In the genomic region with DNA sequence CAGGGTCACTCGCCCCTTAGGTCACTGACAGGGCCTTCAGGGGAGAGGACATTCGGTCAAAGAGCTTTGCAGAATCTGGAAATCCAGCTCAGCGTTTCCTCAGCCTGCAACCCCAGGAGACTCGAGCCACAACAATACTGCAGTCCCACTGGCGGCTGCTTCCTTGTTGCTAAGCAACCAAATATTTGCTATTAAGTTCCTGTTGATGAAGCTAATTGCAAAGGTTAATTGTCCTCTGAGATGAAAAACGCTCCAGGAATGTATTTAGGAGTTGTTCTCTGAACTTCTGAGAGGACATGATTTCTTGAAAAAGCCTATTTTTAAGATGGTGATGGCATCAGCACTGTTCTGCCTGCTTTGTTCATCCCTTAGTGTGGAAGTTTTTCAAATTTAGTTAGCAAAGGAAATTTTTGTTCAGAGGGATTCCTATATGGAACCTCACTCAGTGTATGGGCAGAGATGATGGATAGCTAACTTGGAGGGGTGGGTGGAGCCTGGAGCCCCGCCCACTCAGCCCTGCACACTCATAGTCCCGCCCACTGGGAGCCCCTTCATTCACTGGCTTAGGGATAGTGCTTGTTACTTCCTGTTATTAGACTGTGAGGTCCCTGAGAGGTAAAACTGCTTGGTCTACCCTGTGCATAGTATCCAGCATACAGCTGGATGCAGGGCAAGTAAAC, we compare ENCODE assay signal across 8 cellular contexts.
DNase-seq lines count a peak whose midpoint lies in the region; ATAC-seq and TF ChIP-seq lines count a peak whose summit lies in the region.

No MANE protein-coding gene starts in this region.

- H3K4me1 Mint-ChIP-seq in naive thymus-derived CD8-positive, alpha-beta T cell, result peaks cover 8 to 21% (median 12%) of the 10 kb centered on the region in 4 donors

- H3K4me1 ChIP-seq in OCI-LY7 (ENCODE audit: insufficient read depth, low read length, poor library complexity, severe bottlenecking), result peaks cover 23% of the 10 kb centered on the region

- H3K27me3 Mint-ChIP-seq in naive thymus-derived CD8-positive, alpha-beta T cell, result peaks cover 1 to 19% (median 4%) of the 10 kb centered on the region in 5 donors

- peak overlapping the region in 1 of 10 donors; percentile 13 for H3K27ac Mint-ChIP-seq in naive thymus-derived CD8-positive, alpha-beta T cell

- H3K4me2 ChIP-seq in OCI-LY7 (ENCODE audit: low read length), result peak overlapping the region; percentile 56

- H3K9me3 ChIP-seq in OCI-LY7 (ENCODE audit: low read length), result no peaks in the 10 kb centered on the region

- peaks cover 0 to 5% (median 0%) of the 10 kb centered on the region in 3 donors for H3K36me3 Mint-ChIP-seq in naive thymus-derived CD8-positive, alpha-beta T cell

- ATAC-seq in naive thymus-derived CD8-positive, alpha-beta T cell, result peak; percentile 49 to 54
- no peak for ATAC-seq in HG02938 (IDR thresholded peaks at IDR 0.05; ENCODE audit: unreplicated experiment)

- H3K4me3 ChIP-seq in H7 (ENCODE audit: insufficient read depth, low read depth, low read length) (no peak overlapping the region), OCI-LY7 (ENCODE audit: low read depth, low read length, poor library complexity, severe bottlenecking) (peak overlapping the region; percentile 7)

- peak overlapping the region; percentile 87; the same call in 1 of the 2 replicates for H2AFZ ChIP-seq in OCI-LY7 (ENCODE audit: low read length)

- H3K9me2 ChIP-seq in OCI-LY7 (ENCODE audit: insufficient read depth, low read length), result no peaks in the 10 kb centered on the region

- no peaks in the 10 kb centered on the region for H3K27me3 ChIP-seq in H7 (ENCODE audit: control insufficient read depth, insufficient read depth, low read length)

- POLR2A ChIA-PET in OCI-LY7 (lab: Charles Lee), result interaction anchor here (0.7 to 2.0 kb wide), 5 partner anchors 10 to 61 kb away, joined by 3 to 7 read pairs (median 3); no protein-coding TSS in a partner anchor
- POLR2A ChIA-PET in naive thymus-derived CD8-positive, alpha-beta T cell (lab: Charles Lee), result no interaction called here

- peaks cover 0 to 12% (median 2%) of the 10 kb centered on the region in 9 donors for H3K9me3 Mint-ChIP-seq in naive thymus-derived CD8-positive, alpha-beta T cell

- H3K36me3 ChIP-seq in H7 (replicated peaks; ENCODE audit: control insufficient read depth, insufficient read depth, low read length) (no peaks in the 10 kb centered on the region), OCI-LY7 (ENCODE audit: insufficient read depth, low read length) (no peaks in the 10 kb centered on the region)

- TF ChIP-seq CTCF in OCI-LY7 (conservative IDR thresholded peaks at IDR 0.05; ENCODE audit: low read length), result no peak

- intact Hi-C loops in OCI-LY7 (cut with micrococcal nuclease; ENCODE audit: unreplicated experiment), result no loop called here

- peak; percentile 9 for DNase-seq in ELR (ENCODE audit: low read depth)
- DNase-seq in H7, result peak; percentile 86
- peak; percentile 87 for DNase-seq in OCI-LY7 (ENCODE audit: low spot score)
- peak; percentile 69 for DNase-seq in ecto neural progenitor cell (ENCODE audit: low spot score)
- peak in 2 of 10 donors; percentile 6 to 9 for DNase-seq in naive thymus-derived CD8-positive, alpha-beta T cell
- no peak for DNase-seq in HCEC 1CT
- no peak for DNase-seq in activated naive CD4-positive, alpha-beta T cell (lab: John Stamatoyannopoulos, UW)

- peak overlapping the region; percentile 57 for H3K27ac ChIP-seq in OCI-LY7 (ENCODE audit: low read depth, low read length, poor library complexity, severe bottlenecking)

- CTCF ChIA-PET in OCI-LY7 (lab: Charles Lee; ENCODE audit: unreplicated experiment), result no interaction called here

- no TSS peak for BruUV-seq in OCI-LY7 (replicated peaks; lab: Mats Ljungman, UMichigan)

- H3K79me2 ChIP-seq in OCI-LY7 (ENCODE audit: insufficient read depth, low read depth, low read length), result no peaks in the 10 kb centered on the region

- no peaks in the 10 kb centered on the region for H4K20me1 ChIP-seq in OCI-LY7 (ENCODE audit: insufficient read depth, low read length)

- no peak overlapping the region for H3K4me3 Mint-ChIP-seq in naive thymus-derived CD8-positive, alpha-beta T cell

Comparison
In these comparisons a context has a peak if more than half of its experiments do, and no peak if none do; other contexts are left out.
1. DNase-seq: peak in ELR (single experiment), H7 (single experiment), OCI-LY7 (single experiment) and ecto neural progenitor cell (single experiment); none in HCEC 1CT (single experiment) and activated naive CD4-positive, alpha-beta T cell (0 of 4).